33 cellular contexts compared by ENCODE assay signal in the genomic region with DNA sequence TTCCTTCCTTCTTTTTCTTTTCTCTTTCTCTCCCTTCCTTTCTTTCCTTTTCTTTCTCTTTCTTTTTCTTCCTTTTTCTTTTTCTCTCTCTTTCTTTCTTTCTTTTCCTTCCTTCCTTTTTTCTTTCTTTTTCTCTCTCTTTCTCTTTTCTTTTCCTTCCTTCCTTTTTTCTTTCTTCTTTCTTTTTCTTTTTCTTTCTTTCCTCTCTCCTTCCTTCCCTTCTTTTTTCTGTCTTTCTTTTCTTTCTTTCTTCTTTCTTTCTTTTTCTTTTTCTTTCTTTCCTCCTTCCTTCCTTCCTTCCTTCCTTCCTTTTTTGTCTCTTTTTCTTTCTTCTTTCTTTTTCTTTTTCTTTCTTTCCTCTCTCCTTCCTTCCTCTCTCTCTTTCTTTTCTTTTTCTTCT.
"Had no signal": no experiment of that assay in that cellular context is flagged by ENCODE, and none has a peak within 500 bp of the region (broad histone marks: within the 10 kb centered on the region; RNA-seq: fewer than 3 reads in every experiment).

No MANE protein-coding gene starts in this region.

- H3K4me1 ChIP-seq: lower lobe of right lung, pancreas, prostate gland, stomach, testis, thyroid gland, transverse colon, upper lobe of left lung had no signal

- H3K27me3 Mint-ChIP-seq: naive B cell; stimulated activated naive B cell treated with anti-CD40 and anti-IgM and Interleukin-4, amounts not matched to agents 10 μg/mL and 1 μg/mL and 100 μg/mL, for 72 hours had no signal

- H3K27ac ChIP-seq: lower lobe of right lung, pancreas, prostate gland, skin epidermis, stomach, testis, thyroid gland, transverse colon, upper lobe of left lung had no signal

- H3K27ac Mint-ChIP-seq: mesothelial cell of epicardium; naive B cell; nephron; stimulated activated naive B cell treated with anti-CD40 and anti-IgM and Interleukin-4, amounts not matched to agents 10 μg/mL and 1 μg/mL and 100 μg/mL, for 72 hours had no signal

- DNase-seq: hippocampal formation; kidney glomerular epithelial cell; left cardiac atrium; left ventricle myocardium superior; lower lobe of right lung; mammary epithelial cell; mesendoderm; naive B cell; nucleus accumbens; pancreas; posterior cingulate gyrus; retina; right cardiac atrium; stimulated activated CD4-positive, alpha-beta T cell treated with anti-CD3 and anti-CD28 coated beads, Interleukin-12 subunit alpha, Interleukin-12 subunit beta, amount 100 ng/mL, for 4 hours; stimulated activated CD4-positive, alpha-beta T cell treated with anti-CD3 and anti-CD28 coated beads, Interleukin-15, amount 100 ng/mL, for 24 hours; stimulated activated CD4-positive, alpha-beta T cell treated with anti-CD3 and anti-CD28 coated beads, Interleukin-2, amount 100 ng/mL, for 24 hours; stimulated activated CD4-positive, alpha-beta T cell treated with anti-CD3 and anti-CD28 coated beads, Interleukin-4, amount 100 ng/mL, for 1 hour; stimulated activated naive B cell treated with anti-CD40 and anti-IgM and Interleukin-4, amounts not matched to agents 10 μg/mL and 1 μg/mL and 100 μg/mL, for 72 hours; stimulated activated naive CD8-positive, alpha-beta T cell treated with anti-CD3 and anti-CD28 coated beads, Interleukin-15, Interleukin-2, amounts not matched to agents 100 U/mL and 50 U/mL, for 24 hours; stomach; testis; thyroid gland; transverse colon; upper lobe of left lung had no signal

- H3K4me1 Mint-ChIP-seq: mesothelial cell of epicardium; naive B cell; nephron; neural crest cell; stimulated activated naive B cell treated with anti-CD40 and anti-IgM and Interleukin-4, amounts not matched to agents 10 μg/mL and 1 μg/mL and 100 μg/mL, for 72 hours had no signal

- H3K27me3 ChIP-seq: pancreas, stomach, testis, thyroid gland, transverse colon, upper lobe of left lung had no signal

- H3K9me3 ChIP-seq: lower lobe of right lung, pancreas, prostate gland, testis, thyroid gland, transverse colon, upper lobe of left lung had no signal

- H3K36me3 ChIP-seq: lower lobe of right lung, pancreas, prostate gland, stomach, thyroid gland, transverse colon, upper lobe of left lung had no signal

- ATAC-seq: left cardiac atrium; left lobe of liver; left ventricle myocardium superior; lower lobe of right lung; pancreas; right cardiac atrium; sciatic nerve; stimulated activated naive B cell treated with anti-CD40 and anti-IgM and Interleukin-4, amounts not matched to agents 10 μg/mL and 1 μg/mL and 100 μg/mL, for 72 hours; stimulated activated naive CD8-positive, alpha-beta T cell treated with anti-CD3 and anti-CD28 coated beads, Interleukin-15, Interleukin-2, amounts not matched to agents 100 U/mL and 50 U/mL, for 24 hours had no signal

- H3K36me3 Mint-ChIP-seq: stimulated activated naive B cell treated with anti-CD40 and anti-IgM and Interleukin-4, amounts not matched to agents 10 μg/mL and 1 μg/mL and 100 μg/mL, for 72 hours had no signal

- FAIRE-seq: keratinocyte, urothelium cell line had no signal

- H3K4me3 ChIP-seq: lower lobe of right lung, pancreas, prostate gland, skin epidermis, stomach, testis, thyroid gland, transverse colon, upper lobe of left lung had no signal

- H3K4me3 Mint-ChIP-seq: mesothelial cell of epicardium; naive B cell; nephron; neural crest cell; stimulated activated naive B cell treated with anti-CD40 and anti-IgM and Interleukin-4, amounts not matched to agents 10 μg/mL and 1 μg/mL and 100 μg/mL, for 72 hours had no signal
